Comparison of ENCODE assay signal across 1 cellular context in the genomic region with DNA sequence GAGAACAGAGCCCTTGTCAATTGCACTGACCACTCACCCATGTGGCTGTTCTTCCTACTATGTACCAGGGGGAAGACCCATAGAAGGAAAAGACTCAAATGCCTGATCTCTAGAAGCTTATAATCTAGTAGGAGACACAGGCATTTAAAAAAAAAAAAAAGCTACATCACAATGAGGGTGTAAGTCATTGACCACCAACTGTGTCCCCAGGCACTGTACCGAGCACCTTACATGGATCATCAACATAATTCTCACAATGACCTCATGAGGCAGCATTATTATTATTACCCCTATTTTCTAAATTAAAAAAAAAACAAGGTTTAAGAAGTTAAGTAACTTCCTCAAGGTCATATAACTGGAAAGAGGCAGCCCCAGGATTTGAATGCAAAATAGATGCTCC.
TF ChIP-seq lines count a peak whose summit lies in the region.

No MANE protein-coding gene starts in this region.

TF ChIP-seq in HepG2, 621 proteins besides CTCF, POLR2A, EP300 and RAD21 (continued from another document):
- TF ChIP-seq, protein P1, sequence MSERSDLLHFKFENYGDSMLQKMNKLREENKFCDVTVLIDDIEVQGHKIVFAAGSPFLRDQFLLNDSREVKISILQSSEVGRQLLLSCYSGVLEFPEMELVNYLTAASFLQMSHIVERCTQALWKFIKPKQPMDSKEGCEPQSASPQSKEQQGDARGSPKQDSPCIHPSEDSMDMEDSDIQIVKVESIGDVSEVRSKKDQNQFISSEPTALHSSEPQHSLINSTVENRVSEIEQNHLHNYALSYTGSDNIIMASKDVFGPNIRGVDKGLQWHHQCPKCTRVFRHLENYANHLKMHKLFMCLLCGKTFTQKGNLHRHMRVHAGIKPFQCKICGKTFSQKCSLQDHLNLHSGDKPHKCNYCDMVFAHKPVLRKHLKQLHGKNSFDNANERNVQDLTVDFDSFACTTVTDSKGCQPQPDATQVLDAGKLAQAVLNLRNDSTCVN (CRISPR knock-in tag; IDR thresholded peaks at IDR 0.05; ENCODE audit: borderline replicate concordance) = no peak
- TF ChIP-seq ZNF563 (CRISPR knock-in tag; IDR thresholded peaks at IDR 0.05) (no peak), ZNF792 (CRISPR knock-in tag; IDR thresholded peaks at IDR 0.05) (no peak), MAFG (CRISPR knock-in tag; IDR thresholded peaks at IDR 0.05) (no peak), HES4 (CRISPR knock-in tag; IDR thresholded peaks at IDR 0.05; ENCODE audit: borderline replicate concordance) (no peak), ZNF543 (CRISPR knock-in tag; IDR thresholded peaks at IDR 0.05) (no peak), ZSCAN31 (CRISPR knock-in tag; IDR thresholded peaks at IDR 0.05; ENCODE audit: low read depth) (no peak), ZNF274 (CRISPR knock-in tag; IDR thresholded peaks at IDR 0.05) (no peak), ZNF431 (CRISPR knock-in tag; IDR thresholded peaks at IDR 0.05; ENCODE audit: borderline replicate concordance, low read depth) (no peak), HMGA1 (CRISPR knock-in tag; conservative IDR thresholded peaks at IDR 0.05) (no peak), AKAP8 (CRISPR knock-in tag; IDR thresholded peaks at IDR 0.05) (no peak), ATAD3A (CRISPR knock-in tag; IDR thresholded peaks at IDR 0.05) (no peak)
- TF ChIP-seq, protein P2, sequence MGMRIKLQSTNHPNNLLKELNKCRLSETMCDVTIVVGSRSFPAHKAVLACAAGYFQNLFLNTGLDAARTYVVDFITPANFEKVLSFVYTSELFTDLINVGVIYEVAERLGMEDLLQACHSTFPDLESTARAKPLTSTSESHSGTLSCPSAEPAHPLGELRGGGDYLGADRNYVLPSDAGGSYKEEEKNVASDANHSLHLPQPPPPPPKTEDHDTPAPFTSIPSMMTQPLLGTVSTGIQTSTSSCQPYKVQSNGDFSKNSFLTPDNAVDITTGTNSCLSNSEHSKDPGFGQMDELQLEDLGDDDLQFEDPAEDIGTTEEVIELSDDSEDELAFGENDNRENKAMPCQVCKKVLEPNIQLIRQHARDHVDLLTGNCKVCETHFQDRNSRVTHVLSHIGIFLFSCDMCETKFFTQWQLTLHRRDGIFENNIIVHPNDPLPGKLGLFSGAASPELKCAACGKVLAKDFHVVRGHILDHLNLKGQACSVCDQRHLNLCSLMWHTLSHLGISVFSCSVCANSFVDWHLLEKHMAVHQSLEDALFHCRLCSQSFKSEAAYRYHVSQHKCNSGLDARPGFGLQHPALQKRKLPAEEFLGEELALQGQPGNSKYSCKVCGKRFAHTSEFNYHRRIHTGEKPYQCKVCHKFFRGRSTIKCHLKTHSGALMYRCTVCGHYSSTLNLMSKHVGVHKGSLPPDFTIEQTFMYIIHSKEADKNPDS (CRISPR knock-in tag; IDR thresholded peaks at IDR 0.05) = no peak
- TF ChIP-seq, protein P3, sequence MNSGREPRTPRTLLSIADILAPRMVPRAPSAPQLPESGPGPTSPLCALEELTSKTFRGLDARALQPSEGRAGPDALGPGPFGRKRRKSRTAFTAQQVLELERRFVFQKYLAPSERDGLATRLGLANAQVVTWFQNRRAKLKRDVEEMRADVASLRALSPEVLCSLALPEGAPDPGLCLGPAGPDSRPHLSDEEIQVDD (CRISPR knock-in tag; IDR thresholded peaks at IDR 0.05; ENCODE audit: borderline replicate concordance) = no peak
